ENCODE assay signal across 21 cellular contexts in genomic region chr6:18454446-18454845, GRCh38.
"Had no signal": no experiment of that assay in that cellular context is flagged by ENCODE, and none has a peak within 500 bp of the region (broad histone marks: within the 10 kb centered on the region; RNA-seq: fewer than 3 reads in every experiment).

No MANE protein-coding gene starts in this region.

- FAIRE-seq: colon, frontal cortex, kidney had no signal

- H3K27me3 ChIP-seq: esophagus muscularis mucosa, foreskin keratinocyte, heart right ventricle, left lung had no signal

- DNase-seq: central memory CD4-positive, alpha-beta T cell; effector memory CD4-positive, alpha-beta T cell; foreskin keratinocyte; glutamatergic neuron; head of caudate nucleus; heart right ventricle; hippocampal formation; islet precursor cell; kidney; kidney glomerular epithelial cell; left cardiac atrium; left lung; left ventricle myocardium superior; lower lobe of right lung; mesenchymal stem cell; mucosa of descending colon; naive B cell had no signal

- H3K9me3 ChIP-seq: esophagus muscularis mucosa, left lung, lower lobe of right lung, mucosa of descending colon had no signal

- H3K4me1 ChIP-seq: foreskin keratinocyte had no signal

- H3K27ac ChIP-seq: coronary artery, esophagus muscularis mucosa, foreskin keratinocyte, heart right ventricle, left lung, lower lobe of right lung had no signal

- ATAC-seq: foreskin keratinocyte, heart right ventricle, left cardiac atrium, left lung, left ventricle myocardium superior, lower lobe of right lung, mucosa of descending colon had no signal

- H3K4me3 ChIP-seq: coronary artery, esophagus muscularis mucosa, heart right ventricle, left lung, lower lobe of right lung, mucosa of descending colon had no signal
